ENCODE assay signal across 24 cellular contexts in the genomic region with DNA sequence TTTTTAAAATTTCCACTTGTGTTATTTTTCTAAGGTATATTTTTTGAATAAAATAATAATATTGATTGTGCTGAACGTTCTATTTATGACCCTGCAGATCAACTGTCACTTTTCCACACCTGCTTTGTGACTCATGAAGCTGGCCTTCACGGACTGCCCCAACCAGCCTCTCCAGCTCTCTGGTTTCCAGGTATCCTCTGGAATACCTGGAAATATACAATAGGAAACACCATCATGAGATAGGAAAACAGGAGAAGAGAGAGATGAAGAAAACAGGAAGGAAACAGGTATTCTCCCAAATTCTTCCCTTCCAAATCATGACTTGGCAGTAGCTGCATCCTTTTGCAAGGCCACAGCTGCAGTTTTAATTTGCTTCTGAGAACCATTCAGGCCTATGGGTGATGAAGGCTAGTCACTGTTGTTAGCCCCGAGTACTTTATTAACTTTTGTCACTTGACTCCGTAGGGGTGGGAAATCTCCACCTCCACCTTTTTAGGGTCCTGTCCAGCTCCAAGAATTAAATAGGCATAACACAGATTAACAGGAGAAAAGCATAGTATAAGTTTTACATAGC.
DNase-seq lines count a peak whose midpoint lies in the region; ATAC-seq and TF ChIP-seq lines count a peak whose summit lies in the region.
"Had no signal": no experiment of that assay in that cellular context is flagged by ENCODE, and none has a peak within 500 bp of the region (broad histone marks: within the 10 kb centered on the region; RNA-seq: fewer than 3 reads in every experiment).

No MANE protein-coding gene starts in this region.

- H3K4me1 ChIP-seq in ACC112 (ENCODE audit: control insufficient read depth, insufficient read depth, low read length, unreplicated experiment) (peaks cover 19% of the 10 kb centered on the region), PC-3 (ENCODE audit: insufficient read depth, low read length) (peaks cover 19% of the 10 kb centered on the region), neuron (ENCODE audit: insufficient read depth, low read length) (peaks cover 19% of the 10 kb centered on the region)
- H3K4me1 ChIP-seq: body of pancreas, gastrocnemius medialis, uterus had no signal

- CTCF ChIA-PET in PC-3 (lab: Charles Lee), result no interaction called here

- no peak for TF ChIP-seq CTCF in PC-3 (conservative IDR thresholded peaks at IDR 0.05; ENCODE audit: low read depth, low read length)

- peak; percentile 59 for DNase-seq in PC-3
- DNase-seq in epithelial cell of prostate (ENCODE audit: low read depth, low spot score), result no peak
- no peak for DNase-seq in DMS 273 (lab: John Stamatoyannopoulos, UW; ENCODE audit: unreplicated experiment)
- no peak for DNase-seq in activated CD4-positive, alpha-beta T cell treated with anti-CD3 and anti-CD28 coated beads, Interleukin-2, amount 50 U/mL, for 48 hours
- DNase-seq in NCI-H2029 (lab: John Stamatoyannopoulos, UW), result no peak
- no peak for DNase-seq in NAMALWA (ENCODE audit: low spot score)
- DNase-seq: activated effector memory CD4-positive, alpha-beta T cell treated with anti-CD3 and anti-CD28 coated beads, Interleukin-2, amount 50 U/mL, for 16 hours; activated naive CD8-positive, alpha-beta T cell treated with anti-CD3 and anti-CD28 coated beads, Interleukin-2, amount 50 U/mL, for 24 hours; CD4-positive, CD25-positive, alpha-beta regulatory T cell; effector CD8-positive, alpha-beta T cell; gastrocnemius medialis; NCI-H1105; NCI-H2081 treated with DMSO at 0.1 percent for 48 hours; occipital lobe; stimulated activated CD4-positive, alpha-beta T cell treated with anti-CD3 and anti-CD28 coated beads, Interleukin-4, amount 100 ng/mL, for 1 hour; uterus had no signal

- H3K4me3 ChIP-seq in ACC112 (ENCODE audit: low read depth, low read length) (no peak overlapping the region), PC-3 (ENCODE audit: low read length) (peak overlapping the region; percentile 16; the same call in 1 of the 2 replicates), neuron (ENCODE audit: low read length) (no peak overlapping the region)
- H3K4me3 ChIP-seq: body of pancreas, gastrocnemius medialis, HAP-1, uterus had no signal

- H2AFZ ChIP-seq in ACC112 (ENCODE audit: low read length, unreplicated experiment), result no peak overlapping the region
- no peak overlapping the region for H2AFZ ChIP-seq in PC-3 (ENCODE audit: low read length)
- peak overlapping the region; percentile 57 for H2AFZ ChIP-seq in neuron (ENCODE audit: low read depth, low read length)

- peak overlapping the region; percentile 58 for H3K4me2 ChIP-seq in PC-3 (ENCODE audit: low read length)

- ATAC-seq in PC-3, result peak; percentile 65
- ATAC-seq: activated naive CD8-positive, alpha-beta T cell treated with anti-CD3 and anti-CD28 coated beads, Interleukin-2, amount 50 U/mL, for 24 hours; body of pancreas; gastrocnemius medialis; HepG2; Panc1; stimulated activated memory B cell treated with anti-CD40 and anti-IgM and Interleukin-4, amounts not matched to agents 10 μg/mL and 1 μg/mL and 100 μg/mL, for 72 hours had no signal

- H3K9me3 ChIP-seq in PC-3 (ENCODE audit: low read length) (no peaks in the 10 kb centered on the region), neuron (ENCODE audit: low read length) (peaks cover 3% of the 10 kb centered on the region)
- H3K9me3 ChIP-seq: body of pancreas, gastrocnemius medialis, HAP-1, uterus had no signal

- H4K20me1 ChIP-seq in PC-3 (ENCODE audit: low read length), result no peaks in the 10 kb centered on the region

- peak overlapping the region; percentile 87 for H3K27ac ChIP-seq in ACC112 (ENCODE audit: low read depth, low read length)
- peak overlapping the region; percentile 29; the same call in 1 of the 2 replicates for H3K27ac ChIP-seq in PC-3 (ENCODE audit: low read length)
- peak overlapping the region; percentile 8 for H3K27ac ChIP-seq in epithelial cell of prostate
- H3K27ac ChIP-seq: body of pancreas, gastrocnemius medialis, HL-60 had no signal

- BruUV-seq in PC-3 (replicated peaks; lab: Mats Ljungman, UMichigan), result no TSS peak

- H3K9me2 ChIP-seq in PC-3 (replicated peaks; ENCODE audit: low read length), result no peaks in the 10 kb centered on the region

- H3F3A ChIP-seq in PC-3 (ENCODE audit: low read length, unreplicated experiment), result no peaks in the 10 kb centered on the region

- no peaks in the 10 kb centered on the region for H3K36me3 ChIP-seq in ACC112 (ENCODE audit: insufficient read depth, low read length)
- no peaks in the 10 kb centered on the region for H3K36me3 ChIP-seq in PC-3 (ENCODE audit: low read depth, low read length)
- H3K36me3 ChIP-seq in neuron (ENCODE audit: insufficient read depth, low read length), result no peaks in the 10 kb centered on the region
- H3K36me3 ChIP-seq: gastrocnemius medialis, HAP-1, uterus had no signal

- POLR2A ChIA-PET in PC-3 (lab: Charles Lee; ENCODE audit: unreplicated experiment), result no interaction called here

- no peak overlapping the region for H3K9ac ChIP-seq in PC-3 (ENCODE audit: low read length)

- H3K79me2 ChIP-seq in ACC112 (ENCODE audit: control insufficient read depth, insufficient read depth, low read length, unreplicated experiment), result no peaks in the 10 kb centered on the region
- H3K79me2 ChIP-seq in PC-3 (ENCODE audit: low read length), result no peaks in the 10 kb centered on the region

- intact Hi-C loops in PC-3 (cut with micrococcal nuclease), result no loop called here

- H3K27me3 ChIP-seq in ACC112 (ENCODE audit: insufficient read depth, low read length) (no peaks in the 10 kb centered on the region), PC-3 (ENCODE audit: low read length) (0 out of 2 replicates have a peak, but pooled peaks cover 3% of the 10 kb centered on the region), neuron (ENCODE audit: insufficient read depth, low read length) (no peaks in the 10 kb centered on the region)
- H3K27me3 ChIP-seq: body of pancreas, gastrocnemius medialis, uterus had no signal

Comparison
In these comparisons a context has a peak if more than half of its experiments do, and no peak if none do; other contexts are left out.
1. H3K27ac ChIP-seq: peak in every context shown above with its lines; median percentile 87 in ACC112; 29 in PC-3; 8 in epithelial cell of prostate.